1 cellular context compared by ENCODE assay signal in genomic region chr11:16815047-16815767, GRCh38.
TF ChIP-seq lines count a peak whose summit lies in the region.

No MANE protein-coding gene starts in this region.

TF ChIP-seq in H1, 55 proteins besides CTCF, POLR2A, EP300 and RAD21:
- TF ChIP-seq CHD7 (IDR thresholded peaks at IDR 0.05; ENCODE audit: insufficient replicate concordance, low read length) (no peak), POU5F1 (IDR thresholded peaks at IDR 0.05; ENCODE audit: low read depth, low read length) (no peak), TAF7 (optimal IDR thresholded peaks at IDR 0.05; ENCODE audit: borderline replicate concordance, low read depth, low read length) (no peak), YY1 (IDR thresholded peaks at IDR 0.05; ENCODE audit: low read depth, low read length) (no peak), PHF8 (conservative IDR thresholded peaks at IDR 0.05; ENCODE audit: low read depth, low read length) (no peak), HDAC2 (IDR thresholded peaks at IDR 0.05; ENCODE audit: borderline replicate concordance in 1 of 2, low read depth in 2 of 2, low read length in 2 of 2) (no peak), KDM1A (IDR thresholded peaks at IDR 0.05; ENCODE audit: borderline replicate concordance, low read length) (no peak)
